In genomic region chr10:95906675-95907453, GRCh38 we compare ENCODE assay signal across 8 cellular contexts. TPM values are rescaled to one million over a fixed set of nuclear protein-coding genes. Genes with fewer than 3 reads are reported as not detected.
DNase-seq lines count a peak whose midpoint lies in the region; ATAC-seq and TF ChIP-seq lines count a peak whose summit lies in the region.

No MANE protein-coding gene starts in this region.

- H3K27ac ChIP-seq in ascending aorta (peak overlapping the region; percentile 82 to 83), hepatocyte (peak overlapping the region; percentile 77)

- peak; percentile 40 for ATAC-seq in GM19452 (IDR thresholded peaks at IDR 0.05; ENCODE audit: unreplicated experiment)
- no peak for ATAC-seq in HG03097 (IDR thresholded peaks at IDR 0.05; ENCODE audit: low FRiP score, unreplicated experiment)

- H3K4me3 ChIP-seq in ascending aorta (peak overlapping the region; percentile 73 to 80), hepatocyte (peak overlapping the region; percentile 68)

- H3K27me3 ChIP-seq in ascending aorta (no peaks in the 10 kb centered on the region), hepatocyte (no peaks in the 10 kb centered on the region)

- peak; percentile 17 for DNase-seq in COLO829 (ENCODE audit: low spot score)
- peak; percentile 14 for DNase-seq in HPDE6-E6E7 (ENCODE audit: extremely low spot score)
- peak; percentile 59 for DNase-seq in SK-MEL-5 (ENCODE audit: low read depth, low spot score)
- peak in 1 of 2 donors; percentile 76 for DNase-seq in ascending aorta (ENCODE audit: low spot score in 2 of 2)
- DNase-seq in hepatocyte (ENCODE audit: low spot score) = peak; percentile 80
- peak; percentile 34 for DNase-seq in putamen (ENCODE audit: low spot score)

- WGBS in hepatocyte (ENCODE audit: low lambda C conversion rate, missing lambda C conversion rate) = 15% methylated on average over 22 of the region's 22 CpGs

- peak overlapping the region; percentile 93 for H2AFZ ChIP-seq in hepatocyte

- TF ChIP-seq CTCF in ascending aorta (IDR thresholded peaks at IDR 0.05) = peak in 1 of 3 experiments; percentile 15
- peak; percentile 35 for TF ChIP-seq CTCF in hepatocyte (IDR thresholded peaks at IDR 0.05; ENCODE audit: poor library complexity)

- H3K79me2 ChIP-seq in hepatocyte = peaks cover 7% of the 10 kb centered on the region

- H3K4me1 ChIP-seq in ascending aorta (peaks cover 0 to 8% of the 10 kb centered on the region in 2 donors), hepatocyte (ENCODE audit: insufficient read depth) (peaks cover 4% of the 10 kb centered on the region)

- in situ Hi-C loops in SK-MEL-5 (cut with HindIII; ENCODE audit: low pct_unique_long_range_greater_than_20kb, low sequenced_read_pairs) = no loop called here

- no peaks in the 10 kb centered on the region for H3K9me2 ChIP-seq in hepatocyte (replicated peaks; ENCODE audit: insufficient read depth)

- no peaks in the 10 kb centered on the region for H4K20me1 ChIP-seq in hepatocyte (ENCODE audit: insufficient read depth, poor library complexity, severe bottlenecking)

- intact Hi-C loops in ascending aorta (cut with DNase I) = loop anchor here (2.0 to 10.0 kb wide), 4 partner anchors 24 to 378 kb away; partner anchors contain the start of genes CCNJ and TCTN3

- peaks cover 0 to 7% of the 10 kb centered on the region in 2 donors for H3K36me3 ChIP-seq in ascending aorta
- H3K36me3 ChIP-seq in hepatocyte (replicated peaks; ENCODE audit: insufficient read depth, low read depth) = no peaks in the 10 kb centered on the region

- H3K4me2 ChIP-seq in hepatocyte = peak overlapping the region; percentile 85

- H3K9me3 ChIP-seq in ascending aorta (no peaks in the 10 kb centered on the region), hepatocyte (ENCODE audit: low read depth) (no peaks in the 10 kb centered on the region)

RNA-seq across cellular contexts. Expression of gene CC2D2B, which starts 0.9 kb away (rescaled TPM):
- not detected in 2 replicates for total RNA-seq in SK-MEL-5 (2014; rRNA removed; shearing (Covaris generic))
- not detected in 2 replicates for polyA plus RNA-seq in SK-MEL-5 (2015; cell fraction: cytosol; rRNA removed)
- polyA plus RNA-seq in SK-MEL-5 (2015; cell fraction: nucleus; rRNA removed) = not detected in 2 replicates
- 3.9 TPM for total RNA-seq in ascending aorta
- total RNA-seq in hepatocyte = 0.13 TPM in 1 of 2 replicates, not detected in the other
- 0.97 TPM in 1 of 2 replicates, not detected in the other for polyA plus RNA-seq in hepatocyte
